In genomic region chr11:28879869-28880268, GRCh38 we compare ENCODE assay signal across 7 cellular contexts.
"Had no signal": no experiment of that assay in that cellular context is flagged by ENCODE, and none has a peak within 500 bp of the region (broad histone marks: within the 10 kb centered on the region; RNA-seq: fewer than 3 reads in every experiment).

No MANE protein-coding gene starts in this region.

- H3K27ac ChIP-seq: HL-60 had no signal

- FAIRE-seq: HepG2, HTR-8/SVneo, K562 had no signal

- DNase-seq: IMR-90, KBM-7, KG1 had no signal

- ATAC-seq: HepG2, K562 had no signal

- H3K4me3 ChIP-seq: K562 had no signal
